Comparison of ENCODE assay signal across 8 cellular contexts in the genomic region with DNA sequence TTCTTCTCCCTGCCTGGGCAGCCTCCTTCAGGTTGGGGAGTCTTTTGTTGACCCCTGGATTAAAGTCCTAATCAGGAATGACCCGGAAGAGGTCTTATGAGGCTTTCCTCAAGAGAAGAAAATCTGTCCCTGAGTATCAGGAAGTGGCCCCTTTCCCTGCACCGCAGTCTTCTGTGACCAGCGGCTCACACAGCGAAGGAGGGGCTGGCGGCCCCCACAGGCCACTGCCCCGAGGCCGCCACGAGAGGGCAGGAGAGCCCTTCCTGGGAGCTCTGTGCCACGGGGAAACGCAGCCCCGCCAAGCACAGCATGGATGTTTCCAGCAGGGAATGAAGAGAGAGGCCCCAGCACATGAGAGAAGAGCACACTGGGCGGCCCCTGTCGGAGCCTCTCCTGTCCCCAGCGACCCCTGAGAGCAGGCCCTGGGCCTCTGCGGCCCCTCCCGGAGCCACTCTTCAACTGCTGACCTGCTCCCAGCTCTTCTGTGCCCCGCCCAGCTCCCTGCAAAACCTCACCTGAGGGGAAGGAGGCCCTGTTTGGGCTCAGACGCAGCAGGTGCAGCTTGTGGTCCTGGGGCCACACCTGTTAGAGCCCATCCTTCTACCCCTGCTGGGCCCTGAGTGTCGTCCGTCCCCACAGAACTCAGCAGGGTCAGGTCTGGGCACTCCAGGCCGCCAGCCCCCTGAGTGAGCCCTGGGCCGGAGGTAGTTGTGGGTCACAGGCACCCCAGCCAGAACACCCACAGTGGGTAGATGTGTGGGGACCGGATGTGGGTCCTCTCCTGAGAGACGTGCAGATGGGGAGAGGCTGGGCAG. TPM values are rescaled to one million over a fixed set of nuclear protein-coding genes. Genes with fewer than 3 reads are reported as not detected.
A peak's percentile ranks its signal among the peaks of the same experiment; 100 is the strongest.
DNase-seq lines count a peak whose midpoint lies in the region; ATAC-seq and TF ChIP-seq lines count a peak whose summit lies in the region.

No MANE protein-coding gene starts in this region.

- CTCF ChIA-PET in PC-9 (lab: Charles Lee), result no interaction called here

- H3K4me1 ChIP-seq in PC-9 (replicated peaks; ENCODE audit: insufficient read depth) (no peaks in the 10 kb centered on the region), muscle layer of duodenum (ENCODE audit: control insufficient read depth in 1 of 2, insufficient read depth in 2 of 2, low read length in 2 of 2) (peaks cover 15 to 30% of the 10 kb centered on the region in 2 donors)

- peak; percentile 92 for DNase-seq in D341Med (ENCODE audit: low spot score)
- peak; percentile 95 for DNase-seq in HuH-7 (ENCODE audit: low spot score)
- DNase-seq in PC-9, result peak; percentile 41 to 79
- peak; percentile 80 for DNase-seq in activated T-cell treated with anti-CD3 and anti-CD28 coated beads, Interleukin-2, amount 50 U/mL, for 1 hour
- DNase-seq in epithelial cell of proximal tubule (ENCODE audit: low read depth), result no peak
- DNase-seq in stimulated activated CD8-positive, alpha-beta memory T cell treated with anti-CD3 and anti-CD28 coated beads, Interleukin-4, amount 100 ng/mL, for 48 hours, result peak; percentile 82

- TF ChIP-seq CTCF in PC-9 (conservative IDR thresholded peaks at IDR 0.05), result peak; percentile 87
- peak; percentile 95 for TF ChIP-seq CTCF in epithelial cell of proximal tubule (conservative IDR thresholded peaks at IDR 0.05; ENCODE audit: low read depth, low read length)

- peaks cover 5% of the 10 kb centered on the region; the same call in 1 of the 2 replicates for H3F3A ChIP-seq in PC-9 (ENCODE audit: insufficient read depth, low read depth)

- no peaks in the 10 kb centered on the region for H4K20me1 ChIP-seq in PC-9 (ENCODE audit: insufficient read depth)

- H3K4me2 ChIP-seq in PC-9, result no peak overlapping the region

- no peaks in the 10 kb centered on the region for H3K36me3 ChIP-seq in PC-9 (ENCODE audit: low read depth)
- peaks cover 0 to 4% of the 10 kb centered on the region in 2 donors for H3K36me3 ChIP-seq in muscle layer of duodenum (ENCODE audit: control insufficient read depth in 1 of 2, insufficient read depth in 2 of 2, low read length in 2 of 2)

- no peaks in the 10 kb centered on the region for H3K79me2 ChIP-seq in PC-9 (ENCODE audit: low read depth)

- H2AFZ ChIP-seq in PC-9, result no peak overlapping the region

- no peaks in the 10 kb centered on the region for H3K9me2 ChIP-seq in PC-9 (ENCODE audit: insufficient read depth)

- no TSS peak for BruUV-seq in PC-9 (replicated peaks; lab: Mats Ljungman, UMichigan)

- H3K27ac ChIP-seq in PC-9, result no peak overlapping the region
- H3K27ac ChIP-seq in muscle layer of duodenum (ENCODE audit: low read length), result peak overlapping the region; percentile 23

- H3K27me3 ChIP-seq in PC-9 (ENCODE audit: insufficient read depth, low read depth) (no peaks in the 10 kb centered on the region), muscle layer of duodenum (ENCODE audit: low read depth, low read length) (no peaks in the 10 kb centered on the region)

- intact Hi-C loops in PC-9 (cut with micrococcal nuclease; ENCODE audit: unreplicated experiment), result loop anchor here (1.0 to 2.0 kb wide), 6 partner anchors 72 to 528 kb away; no protein-coding TSS in a partner anchor

- H3K9me3 ChIP-seq in PC-9 (ENCODE audit: insufficient read depth, low read depth) (no peaks in the 10 kb centered on the region), muscle layer of duodenum (ENCODE audit: control insufficient read depth in 1 of 2, low read length in 2 of 2) (no peaks in the 10 kb centered on the region)

- POLR2A ChIA-PET in PC-9 (lab: Charles Lee; ENCODE audit: unreplicated experiment), result no interaction called here

- H3K4me3 ChIP-seq in PC-9, result no peak overlapping the region
- H3K4me3 ChIP-seq in epithelial cell of proximal tubule (ENCODE audit: low read depth, low read length), result no peak overlapping the region
- H3K4me3 ChIP-seq in muscle layer of duodenum (ENCODE audit: low read depth in 1 of 2, low read length in 2 of 2), result no peak overlapping the region

- ATAC-seq in GM19023 (IDR thresholded peaks at IDR 0.05; ENCODE audit: unreplicated experiment), result no peak

RNA-seq across cellular contexts. Expression of a gene that starts 4.9 kb away (rescaled TPM):
- total RNA-seq in PC-9 (2021) (29.0 and 32.6 TPM in 2 replicates), epithelial cell of proximal tubule (10.4 and 12.4 TPM in 2 replicates)
